14 cellular contexts compared by ENCODE assay signal in the genomic region with DNA sequence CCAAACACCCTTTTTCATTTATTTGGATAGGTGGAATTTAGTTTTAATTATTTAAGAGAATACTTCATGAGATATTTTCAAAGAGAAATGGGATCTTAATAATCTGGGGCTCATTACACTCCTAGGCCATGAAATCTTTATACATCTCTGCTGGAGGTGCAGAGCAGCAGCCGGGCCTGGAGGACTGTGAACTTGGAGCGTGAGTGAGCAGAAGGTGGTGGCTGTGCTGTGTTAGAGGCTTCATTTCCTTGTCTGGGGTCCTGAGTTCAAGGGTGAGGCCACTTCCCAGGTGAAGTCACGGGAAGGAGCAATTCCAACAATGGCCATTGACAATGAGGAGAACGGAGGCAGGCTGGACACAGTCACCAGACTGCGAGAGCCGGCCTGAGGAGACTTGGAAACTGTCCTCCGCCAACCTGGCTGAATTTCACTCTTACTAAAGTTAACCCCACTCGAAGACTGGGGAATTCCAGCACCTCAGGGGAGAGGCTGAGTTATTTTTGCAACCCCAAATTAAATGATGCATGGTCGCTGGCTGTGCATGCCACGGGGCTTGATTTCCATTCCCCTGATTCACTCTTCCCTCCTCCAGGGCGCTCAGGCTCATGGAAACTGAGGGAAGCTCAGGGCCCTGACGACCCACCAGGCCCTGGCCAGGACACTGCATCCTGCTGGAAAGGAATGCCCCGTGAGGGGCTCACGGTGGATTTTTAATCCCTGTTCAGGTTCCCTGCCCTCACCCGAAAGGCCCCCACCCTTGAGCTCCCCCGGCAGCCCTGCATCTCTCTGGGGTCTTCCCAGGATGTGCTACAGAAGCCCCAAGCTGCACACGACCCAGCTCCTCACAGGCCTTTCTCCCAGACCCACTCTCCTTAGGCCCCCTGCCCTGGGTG. TPM values are rescaled to one million over a fixed set of nuclear protein-coding genes. Genes with fewer than 3 reads are reported as not detected.
DNase-seq lines count a peak whose midpoint lies in the region; ATAC-seq and TF ChIP-seq lines count a peak whose summit lies in the region.
"Had no signal": no experiment of that assay in that cellular context is flagged by ENCODE, and none has a peak within 500 bp of the region (broad histone marks: within the 10 kb centered on the region; RNA-seq: fewer than 3 reads in every experiment).

No MANE protein-coding gene starts in this region.

- ATAC-seq in GM18868 (IDR thresholded peaks at IDR 0.05; ENCODE audit: unreplicated experiment) (peak; percentile 66), GM21786 (IDR thresholded peaks at IDR 0.05; ENCODE audit: unreplicated experiment) (peak; percentile 52), left cardiac atrium (no peak)
- ATAC-seq: T-cell had no signal

- DNase-seq in GM10248 (ENCODE audit: extremely low spot score), result peak; percentile 80
- no peak for DNase-seq in NCI-H2171 treated with DMSO at 0.1 percent for 48 hours (lab: John Stamatoyannopoulos, UW)
- DNase-seq in spleen, result no peak
- DNase-seq in left cardiac atrium, result no peak
- no peak for DNase-seq in NCI-H226
- DNase-seq: activated gamma-delta T cell, MV-4-11, T-cell had no signal

- no peaks in the 10 kb centered on the region for H3K27me3 Mint-ChIP-seq in dendritic cell treated with granulocyte-macrophage colony-stimulating factor and Interleukin-4, amounts not matched to agents 40 ng/mL and 50 ng/mL, for 4 days
- H3K27me3 Mint-ChIP-seq: T-cell had no signal

- no peaks in the 10 kb centered on the region for H3K9me3 ChIP-seq in spleen
- H3K9me3 ChIP-seq: prostate gland, vagina had no signal

- no peak overlapping the region for H3K27ac ChIP-seq in spleen
- H3K27ac ChIP-seq: prostate gland, vagina, VCaP had no signal

- H3K27me3 ChIP-seq in spleen (replicated peaks in 1 of 7), result no peaks in the 10 kb centered on the region
- H3K27me3 ChIP-seq: vagina had no signal

- POLR2A ChIA-PET in GM10248 (lab: Yijun Ruan, JAX), result no interaction called here

- 67 to 79% (median 76%) methylated on average over 15 to 17 of the region's 17 CpGs for WGBS in spleen, 5 donors

- H3K4me3 Mint-ChIP-seq in dendritic cell treated with granulocyte-macrophage colony-stimulating factor and Interleukin-4, amounts not matched to agents 40 ng/mL and 50 ng/mL, for 4 days, result no peak overlapping the region
- H3K4me3 Mint-ChIP-seq: T-cell had no signal

- CTCF ChIA-PET in GM10248 (lab: Yijun Ruan, JAX), result interaction anchor here (0.6 to 1.5 kb wide), 5 partner anchors 10 to 60 kb away, joined by 3 to 6 read pairs (median 3); no protein-coding TSS in a partner anchor

- H3K9me3 Mint-ChIP-seq in dendritic cell treated with granulocyte-macrophage colony-stimulating factor and Interleukin-4, amounts not matched to agents 40 ng/mL and 50 ng/mL, for 4 days, result no peaks in the 10 kb centered on the region
- H3K9me3 Mint-ChIP-seq: T-cell had no signal

- H3K4me3 ChIP-seq in spleen, result no peak overlapping the region
- H3K4me3 ChIP-seq: prostate gland, vagina had no signal

- peaks cover 0 to 19% (median 3%) of the 10 kb centered on the region in 6 donors for H3K4me1 ChIP-seq in spleen
- H3K4me1 ChIP-seq: prostate gland, vagina had no signal

- H3K27ac Mint-ChIP-seq in dendritic cell treated with granulocyte-macrophage colony-stimulating factor and Interleukin-4, amounts not matched to agents 40 ng/mL and 50 ng/mL, for 4 days, result peak overlapping the region; percentile 16
- H3K27ac Mint-ChIP-seq: T-cell had no signal

- no peak for TF ChIP-seq CTCF in GM10248 (IDR thresholded peaks at IDR 0.05; ENCODE audit: control extremely low read depth, extremely low read depth, low read depth, missing control alignments)
- TF ChIP-seq CTCF in spleen (IDR thresholded peaks at IDR 0.05 in 8 of 11, conservative IDR thresholded peaks at IDR 0.05 in 3 of 11), result no peak

- peaks cover 0 to 11% (median 0%) of the 10 kb centered on the region in 6 donors for H3K36me3 ChIP-seq in spleen
- H3K36me3 ChIP-seq: prostate gland, vagina had no signal

- intact Hi-C loops in dendritic cell treated with granulocyte-macrophage colony-stimulating factor and Interleukin-4, amounts not matched to agents 40 ng/mL and 50 ng/mL, for 4 days (cut with micrococcal nuclease), result no loop called here
- intact Hi-C loops in spleen (cut with DNase I; ENCODE audit: low total_unique reads) (no loop called here), left cardiac atrium (cut with DNase I) (no loop called here)

- no peaks in the 10 kb centered on the region for H3K4me1 Mint-ChIP-seq in dendritic cell treated with granulocyte-macrophage colony-stimulating factor and Interleukin-4, amounts not matched to agents 40 ng/mL and 50 ng/mL, for 4 days (ENCODE audit: low read depth)

- no peak for TF ChIP-seq POLR2A in spleen (IDR thresholded peaks at IDR 0.05)

- peaks cover 15% of the 10 kb centered on the region for H3K36me3 Mint-ChIP-seq in dendritic cell treated with granulocyte-macrophage colony-stimulating factor and Interleukin-4, amounts not matched to agents 40 ng/mL and 50 ng/mL, for 4 days (ENCODE audit: low read depth)
- H3K36me3 Mint-ChIP-seq: T-cell had no signal

RNA-seq across cellular contexts. Expression of gene TRAF3, which starts 22.6 kb away (rescaled TPM):
- total RNA-seq in spleen (10 to 100 TPM; 32.8 to 61.5 (median 43.5) TPM), left cardiac atrium (10 to 100 TPM; 12.2 to 15.7 TPM)
- 10 to 100 TPM; 11.1 to 14.5 (median 12.0) TPM for polyA plus RNA-seq in spleen

Comparison
In these comparisons a context has a peak if more than half of its experiments do, and no peak if none do; other contexts are left out.
1. ATAC-seq: peak in GM18868 (single experiment) and GM21786 (single experiment); none in left cardiac atrium (0 of 2).